In genomic region chr4:185395255-185395955, GRCh38 we compare ENCODE assay signal across 8 cellular contexts. TPM values are rescaled to one million over a fixed set of nuclear protein-coding genes. Genes with fewer than 3 reads are reported as not detected.
DNase-seq lines count a peak whose midpoint lies in the region; ATAC-seq and TF ChIP-seq lines count a peak whose summit lies in the region.

Gene LRP2BP (minus strand): TSS chr4:185395924. CDS start chr4:185378186, 17,738 bp downstream.

- peak; percentile 83 for DNase-seq in A172 (ENCODE audit: low spot score)
- peak; percentile 4 for DNase-seq in SIG-M5 (lab: John Stamatoyannopoulos, UW)
- no peak for DNase-seq in effector memory CD8-positive, alpha-beta T cell
- DNase-seq in stimulated activated CD8-positive, alpha-beta memory T cell treated with anti-CD3 and anti-CD28 coated beads, Interleukin-4, amount 100 ng/mL, for 48 hours = no peak

- no peak for TF ChIP-seq CTCF in GM12875 (IDR thresholded peaks at IDR 0.05; ENCODE audit: borderline replicate concordance, insufficient read depth, low read depth, low read length)

- H3K9me3 Mint-ChIP-seq in effector memory CD8-positive, alpha-beta T cell = no peaks in the 10 kb centered on the region

- H3K36me3 ChIP-seq in muscle layer of duodenum (ENCODE audit: control insufficient read depth in 1 of 2, insufficient read depth in 2 of 2, low read length in 2 of 2) = peaks cover 10 to 16% of the 10 kb centered on the region in 2 donors

- H3K4me1 Mint-ChIP-seq in effector memory CD8-positive, alpha-beta T cell (ENCODE audit: low read depth in 2 of 2) = peaks cover 13 to 24% of the 10 kb centered on the region in 2 donors

- peaks cover 29% of the 10 kb centered on the region for H3K36me3 Mint-ChIP-seq in effector memory CD8-positive, alpha-beta T cell (ENCODE audit: insufficient read depth)

- peak within 1 kb of the TSS; percentile 92 to 97 for H3K4me3 Mint-ChIP-seq in effector memory CD8-positive, alpha-beta T cell

- H3K9me3 ChIP-seq in muscle layer of duodenum (ENCODE audit: control insufficient read depth in 1 of 2, low read length in 2 of 2) = no peaks in the 10 kb centered on the region

- H3K27me3 Mint-ChIP-seq in effector memory CD8-positive, alpha-beta T cell = no peaks in the 10 kb centered on the region

- H3K27ac Mint-ChIP-seq in effector memory CD8-positive, alpha-beta T cell = peak within 1 kb of the TSS; percentile 97 to 98

- peaks cover 0 to 18% of the 10 kb centered on the region in 2 donors for H3K4me1 ChIP-seq in muscle layer of duodenum (ENCODE audit: control insufficient read depth in 1 of 2, insufficient read depth in 2 of 2, low read length in 2 of 2)

- peak within 1 kb of the TSS; percentile 96 for H3K27ac ChIP-seq in muscle layer of duodenum (ENCODE audit: low read length)

- H3K27me3 ChIP-seq in muscle layer of duodenum (ENCODE audit: low read depth, low read length) = no peaks in the 10 kb centered on the region

- H3K4me3 ChIP-seq in GM12875 (ENCODE audit: low read depth, low read length) (peak within 1 kb of the TSS; percentile 95), muscle layer of duodenum (ENCODE audit: low read depth in 1 of 2, low read length in 2 of 2) (peak within 1 kb of the TSS; percentile 84)

- ATAC-seq in effector memory CD8-positive, alpha-beta T cell (replicated peaks) = no peak
- ATAC-seq in HG03457 (IDR thresholded peaks at IDR 0.05; ENCODE audit: unreplicated experiment) = no peak
- ATAC-seq in GM18858 (IDR thresholded peaks at IDR 0.05; ENCODE audit: unreplicated experiment) = no peak

RNA-seq across cellular contexts. Expression of gene LRP2BP, which starts in this region (rescaled TPM):
- 0.34 and 0.55 TPM in 2 replicates for total RNA-seq in A172 (2014; rRNA removed; shearing (Covaris generic))

Comparison
In these comparisons a context has a peak if more than half of its experiments do, and no peak if none do; other contexts are left out.
1. Peak in DNase-seq in A172; RNA of the gene not detected or under 1 TPM.